Comparison of ENCODE assay signal across 23 cellular contexts in the genomic region with DNA sequence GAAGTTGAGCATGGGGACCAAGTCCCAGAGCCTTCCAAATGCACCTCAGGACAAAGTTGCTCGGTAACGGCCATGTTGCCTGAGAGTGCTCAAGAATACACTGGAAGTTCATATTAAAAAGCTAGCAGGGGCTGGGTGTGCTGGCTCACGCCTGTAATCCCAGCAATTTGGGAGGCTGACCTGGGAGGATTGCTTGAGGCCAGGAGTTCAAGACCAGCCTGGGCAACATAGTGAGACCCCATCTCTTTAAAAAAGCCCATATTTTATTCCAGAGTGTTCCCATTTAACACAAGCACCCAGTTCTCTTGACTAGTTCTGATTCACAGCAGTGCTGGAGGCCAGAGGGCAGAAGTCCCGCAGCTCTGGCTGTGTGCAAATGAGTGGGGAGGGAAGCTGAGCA.
"Had no signal": no experiment of that assay in that cellular context is flagged by ENCODE, and none has a peak within 500 bp of the region (broad histone marks: within the 10 kb centered on the region; RNA-seq: fewer than 3 reads in every experiment).

No MANE protein-coding gene starts in this region.

- H3K27ac Mint-ChIP-seq: activated B cell treated with CpG ODN at 0.5 μM for 24 hours, progenitor cell of endocrine pancreas had no signal

- ATAC-seq: activated naive CD8-positive, alpha-beta T cell treated with anti-CD3 and anti-CD28 coated beads, Interleukin-2, amount 50 U/mL, for 24 hours; esophagus mucosa; naive thymus-derived CD8-positive, alpha-beta T cell had no signal

- H2AFZ ChIP-seq: hepatocyte had no signal

- H3K27me3 ChIP-seq: hepatocyte, vagina had no signal

- H3K4me2 ChIP-seq: hepatocyte had no signal

- H3K9me3 Mint-ChIP-seq: activated B cell treated with CpG ODN at 0.5 μM for 24 hours; activated naive CD8-positive, alpha-beta T cell treated with anti-CD3 and anti-CD28 coated beads, Interleukin-2, amount 50 U/mL, for 24 hours; activated T-cell treated with anti-CD3 and anti-CD28 coated beads, Interleukin-2, amount 50 U/mL, for 24 hours; activated T-helper 2 cell treated with anti-CD3 and anti-CD28 coated beads, Interferon-gamma antibody, Interleukin-2, Interleukin-4, amounts not matched to agents 10 μg/mL and 5 μg/mL and 100 μg/mL, durations not matched to agents 14 hours and 24 hours and 36 hours; immature natural killer cell; naive thymus-derived CD8-positive, alpha-beta T cell; type B pancreatic cell had no signal

- DNase-seq: activated B cell treated with CpG ODN at 0.5 μM for 24 hours; activated CD4-positive, alpha-beta T cell treated with anti-CD3 and anti-CD28 coated beads for 48 hours; activated CD8-positive, alpha-beta memory T cell treated with anti-CD3 and anti-CD28 coated beads for 24 hours; activated CD8-positive, alpha-beta memory T cell treated with anti-CD3 and anti-CD28 coated beads, Interleukin-2, amount 50 U/mL, for 4 hours; activated naive CD4-positive, alpha-beta T cell; activated naive CD8-positive, alpha-beta T cell treated with anti-CD3 and anti-CD28 coated beads, Interleukin-2, amount 50 U/mL, for 24 hours; activated T-cell treated with anti-CD3 and anti-CD28 coated beads, Interleukin-2, amount 50 U/mL, for 24 hours; caudate nucleus; dermis blood vessel endothelial cell; effector memory CD4-positive, alpha-beta T cell; glutamatergic neuron; immature natural killer cell; left ventricle myocardium inferior; naive thymus-derived CD8-positive, alpha-beta T cell; stimulated activated CD4-positive, alpha-beta T cell treated with anti-CD3 and anti-CD28 coated beads, Interleukin-4, amount 100 ng/mL, for 1 hour; stimulated activated naive CD4-positive, alpha-beta T cell treated with Interleukin-2 at 50 U/mL for 16 hours had no signal

- H3K4me3 ChIP-seq: hepatocyte, left ventricle myocardium inferior, thoracic aorta, vagina had no signal

- H3K79me2 ChIP-seq: hepatocyte had no signal

- H3K4me3 Mint-ChIP-seq: activated B cell treated with CpG ODN at 0.5 μM for 24 hours; activated naive CD8-positive, alpha-beta T cell treated with anti-CD3 and anti-CD28 coated beads, Interleukin-2, amount 50 U/mL, for 24 hours; activated T-cell treated with anti-CD3 and anti-CD28 coated beads, Interleukin-2, amount 50 U/mL, for 24 hours had no signal

- H3K27me3 Mint-ChIP-seq: activated B cell treated with CpG ODN at 0.5 μM for 24 hours; activated T-cell treated with anti-CD3 and anti-CD28 coated beads, Interleukin-2, amount 50 U/mL, for 24 hours; naive thymus-derived CD8-positive, alpha-beta T cell; progenitor cell of endocrine pancreas; type B pancreatic cell had no signal

- H3K9me3 ChIP-seq: left ventricle myocardium inferior, thoracic aorta, vagina had no signal
